Comparison of ENCODE assay signal across 19 cellular contexts in genomic region chr12:105640780-105641179, GRCh38.
"Had no signal": no experiment of that assay in that cellular context is flagged by ENCODE, and none has a peak within 500 bp of the region (broad histone marks: within the 10 kb centered on the region; RNA-seq: fewer than 3 reads in every experiment).

No MANE protein-coding gene starts in this region.

- H3K4me3 ChIP-seq: breast epithelium, sigmoid colon, thoracic aorta, upper lobe of left lung had no signal

- H3K4me1 ChIP-seq: breast epithelium, parathyroid adenoma, sigmoid colon, upper lobe of left lung had no signal

- H3K4me3 Mint-ChIP-seq: activated T-cell treated with anti-CD3 and anti-CD28 coated beads, Interleukin-2, amount 50 U/mL, for 72 hours; stimulated activated naive B cell treated with anti-CD40 and anti-IgM and Interleukin-4, amounts not matched to agents 10 μg/mL and 1 μg/mL and 100 μg/mL, for 72 hours had no signal

- H3K79me2 ChIP-seq: parathyroid adenoma had no signal

- H3K4me1 Mint-ChIP-seq: stimulated activated naive B cell treated with anti-CD40 and anti-IgM and Interleukin-4, amounts not matched to agents 10 μg/mL and 1 μg/mL and 100 μg/mL, for 72 hours had no signal

- H3K36me3 ChIP-seq: breast epithelium, sigmoid colon, thoracic aorta, upper lobe of left lung had no signal

- H3K27ac Mint-ChIP-seq: activated T-cell treated with anti-CD3 and anti-CD28 coated beads, Interleukin-2, amount 50 U/mL, for 72 hours; stimulated activated naive B cell treated with anti-CD40 and anti-IgM and Interleukin-4, amounts not matched to agents 10 μg/mL and 1 μg/mL and 100 μg/mL, for 72 hours had no signal

- H3K9ac ChIP-seq: parathyroid adenoma had no signal

- DNase-seq: activated CD4-positive, CD25-positive, alpha-beta regulatory T cell treated with anti-CD3 and anti-CD28 coated beads, Interleukin-2, amount 50 U/mL, for 72 hours; activated effector memory CD4-positive, alpha-beta T cell treated with anti-CD3 and anti-CD28 coated beads, Interleukin-2, amount 50 U/mL, for 16 hours; activated naive CD4-positive, alpha-beta T cell treated with anti-CD3 and anti-CD28 coated beads, Interleukin-2, amount 50 U/mL, for 16 hours; activated T-cell treated with anti-CD3 and anti-CD28 coated beads, Interleukin-2, amount 50 U/mL, for 72 hours; aorta; cortex of kidney; erythroblast; foreskin melanocyte; hypothalamus; sigmoid colon; stimulated activated CD4-positive, alpha-beta T cell treated with anti-CD3 and anti-CD28 coated beads, Interleukin-4, amount 100 ng/mL, for 4 hours; stimulated activated naive B cell treated with anti-CD40 and anti-IgM and Interleukin-4, amounts not matched to agents 10 μg/mL and 1 μg/mL and 100 μg/mL, for 72 hours; T-helper 2 cell; upper lobe of left lung had no signal

- H3K36me3 Mint-ChIP-seq: stimulated activated naive B cell treated with anti-CD40 and anti-IgM and Interleukin-4, amounts not matched to agents 10 μg/mL and 1 μg/mL and 100 μg/mL, for 72 hours had no signal

- FAIRE-seq: endometrium had no signal

- H2AFZ ChIP-seq: parathyroid adenoma had no signal

- H3K27ac ChIP-seq: breast epithelium, parathyroid adenoma, sigmoid colon, thoracic aorta, upper lobe of left lung, VCaP had no signal

- H3K27me3 ChIP-seq: breast epithelium, sigmoid colon, upper lobe of left lung had no signal

- ATAC-seq: activated T-cell treated with anti-CD3 and anti-CD28 coated beads, Interleukin-2, amount 50 U/mL, for 72 hours; stimulated activated naive B cell treated with anti-CD40 and anti-IgM and Interleukin-4, amounts not matched to agents 10 μg/mL and 1 μg/mL and 100 μg/mL, for 72 hours had no signal
